ENCODE assay signal across 13 cellular contexts in genomic region chr9:135796784-135797462, GRCh38.
"Had no signal": no experiment of that assay in that cellular context is flagged by ENCODE, and none has a peak within 500 bp of the region (broad histone marks: within the 10 kb centered on the region; RNA-seq: fewer than 3 reads in every experiment).

No MANE protein-coding gene starts in this region.

- FAIRE-seq: astrocyte, urothelium cell line had no signal

- H3K27me3 ChIP-seq: colonic mucosa, sigmoid colon, stomach had no signal

- H3K27ac ChIP-seq: colonic mucosa, sigmoid colon, stomach, WERI-Rb-1 had no signal

- H3K36me3 ChIP-seq: colonic mucosa, heart left ventricle, sigmoid colon, stomach, thoracic aorta, WERI-Rb-1 had no signal

- ATAC-seq: activated CD4-positive, alpha-beta T cell treated with anti-CD3 and anti-CD28 coated beads for 36 hours had no signal

- H3K9me3 ChIP-seq: colonic mucosa, mucosa of descending colon, sigmoid colon, thoracic aorta had no signal

- DNase-seq: activated CD8-positive, alpha-beta memory T cell treated with anti-CD3 and anti-CD28 coated beads, Interleukin-2, amount 50 U/mL, for 4 hours; effector CD4-positive, alpha-beta T cell; natural killer cell; sigmoid colon had no signal

- H3K4me1 ChIP-seq: colonic mucosa, sigmoid colon, stomach had no signal

- H3K4me3 ChIP-seq: colonic mucosa, heart left ventricle, mucosa of descending colon, sigmoid colon, stomach, thoracic aorta had no signal
